Comparison of ENCODE assay signal across 8 cellular contexts in genomic region chr6:37258405-37258704, GRCh38. TPM values are rescaled to one million over a fixed set of nuclear protein-coding genes. Genes with fewer than 3 reads are reported as not detected.
DNase-seq lines count a peak whose midpoint lies in the region; ATAC-seq and TF ChIP-seq lines count a peak whose summit lies in the region.

No MANE protein-coding gene starts in this region.

- CTCF ChIA-PET in BJ (lab: Yijun Ruan, JAX) = interaction anchor here (0.7 to 1.0 kb wide), 2 partner anchors 15 to 30 kb away, joined by 3 to 4 read pairs; no protein-coding TSS in a partner anchor

- DNase-seq in BJ (ENCODE audit: low read depth) = no peak
- DNase-seq in MG63 = no peak
- DNase-seq in naive thymus-derived CD8-positive, alpha-beta T cell = no peak
- DNase-seq in NCI-H2171 treated with DMSO at 0.1 percent for 48 hours (lab: John Stamatoyannopoulos, UW) = no peak
- DNase-seq in GDM1 (lab: John Stamatoyannopoulos, UW) = no peak

- intact Hi-C loops in dendritic cell treated with granulocyte-macrophage colony-stimulating factor and Interleukin-4, amounts not matched to agents 40 ng/mL and 50 ng/mL, for 4 days (cut with micrococcal nuclease) = no loop called here

- POLR2A ChIA-PET in BJ (lab: Charles Lee) = no interaction called here
- POLR2A ChIA-PET in naive thymus-derived CD8-positive, alpha-beta T cell (lab: Charles Lee) = interaction anchor here (0.7 to 1.4 kb wide), 5 partner anchors 10 to 236 kb away, joined by 3 to 4 read pairs (median 3); no protein-coding TSS in a partner anchor

- H3K36me3 ChIP-seq in BJ (ENCODE audit: control insufficient read depth, insufficient read depth, low read length) (no peaks in the 10 kb centered on the region), MG63 (no peaks in the 10 kb centered on the region)

- H3K4me3 ChIP-seq in BJ (ENCODE audit: low read depth, low read length) (peak overlapping the region; percentile 82), MG63 (peak overlapping the region; percentile 85)

- H3K9me3 Mint-ChIP-seq in dendritic cell treated with granulocyte-macrophage colony-stimulating factor and Interleukin-4, amounts not matched to agents 40 ng/mL and 50 ng/mL, for 4 days = no peaks in the 10 kb centered on the region
- H3K9me3 Mint-ChIP-seq in naive thymus-derived CD8-positive, alpha-beta T cell = no peaks in the 10 kb centered on the region

- H3K27me3 ChIP-seq in BJ (ENCODE audit: control insufficient read depth, insufficient read depth, low read length) = no peaks in the 10 kb centered on the region
- no peaks in the 10 kb centered on the region for H3K27me3 ChIP-seq in MG63

- H3K4me1 Mint-ChIP-seq in dendritic cell treated with granulocyte-macrophage colony-stimulating factor and Interleukin-4, amounts not matched to agents 40 ng/mL and 50 ng/mL, for 4 days (ENCODE audit: low read depth) = peaks cover 36% of the 10 kb centered on the region
- peaks cover 25 to 50% (median 44%) of the 10 kb centered on the region in 4 donors for H3K4me1 Mint-ChIP-seq in naive thymus-derived CD8-positive, alpha-beta T cell

- H3K4me3 Mint-ChIP-seq in dendritic cell treated with granulocyte-macrophage colony-stimulating factor and Interleukin-4, amounts not matched to agents 40 ng/mL and 50 ng/mL, for 4 days = peak overlapping the region; percentile 93
- H3K4me3 Mint-ChIP-seq in naive thymus-derived CD8-positive, alpha-beta T cell = peak overlapping the region; percentile 79 to 98 (median 94)

- H3K36me3 Mint-ChIP-seq in dendritic cell treated with granulocyte-macrophage colony-stimulating factor and Interleukin-4, amounts not matched to agents 40 ng/mL and 50 ng/mL, for 4 days (ENCODE audit: low read depth) = peaks cover 17% of the 10 kb centered on the region
- H3K36me3 Mint-ChIP-seq in naive thymus-derived CD8-positive, alpha-beta T cell = peaks cover 0 to 9% (median 5%) of the 10 kb centered on the region in 3 donors

- no peaks in the 10 kb centered on the region for H3K9me3 ChIP-seq in MG63

- peaks cover 3% of the 10 kb centered on the region for H3K27me3 Mint-ChIP-seq in dendritic cell treated with granulocyte-macrophage colony-stimulating factor and Interleukin-4, amounts not matched to agents 40 ng/mL and 50 ng/mL, for 4 days
- H3K27me3 Mint-ChIP-seq in naive thymus-derived CD8-positive, alpha-beta T cell = no peaks in the 10 kb centered on the region

- no peak for TF ChIP-seq CTCF in BJ (IDR thresholded peaks at IDR 0.05; ENCODE audit: insufficient read depth, low read depth, low read length)

- no peak for ATAC-seq in naive thymus-derived CD8-positive, alpha-beta T cell
- ATAC-seq in HG03432 (IDR thresholded peaks at IDR 0.05; ENCODE audit: unreplicated experiment) (no peak), GM19023 (IDR thresholded peaks at IDR 0.05; ENCODE audit: unreplicated experiment) (no peak)

- peak overlapping the region; percentile 96 for H3K27ac Mint-ChIP-seq in dendritic cell treated with granulocyte-macrophage colony-stimulating factor and Interleukin-4, amounts not matched to agents 40 ng/mL and 50 ng/mL, for 4 days
- peak overlapping the region; percentile 82 to 97 (median 93) for H3K27ac Mint-ChIP-seq in naive thymus-derived CD8-positive, alpha-beta T cell

RNA-seq across cellular contexts. Expression of gene TMEM217, which starts 0.4 kb away (rescaled TPM):
- polyA plus RNA-seq in BJ (2011; rRNA removed) = 2.3 and 3.1 TPM in 2 replicates
- 1.5 and 2.4 TPM in 2 replicates for polyA minus RNA-seq in BJ (2011; rRNA and poly(A)+ RNA removed)
- 0.17 and 0.36 TPM in 2 replicates for total RNA-seq in MG63 (2014; rRNA removed; shearing (Covaris generic); ENCODE audit: low replicate concordance)
- total RNA-seq in naive thymus-derived CD8-positive, alpha-beta T cell = under 1 TPM; 0.42 to 0.96 TPM
- under 1 TPM; 0.24 to 0.71 (median 0.54) TPM for polyA plus RNA-seq in naive thymus-derived CD8-positive, alpha-beta T cell

RNA-seq across cellular contexts. Expression of gene TBC1D22B, which starts 0.8 kb away (rescaled TPM):
- 4.4 and 5.5 TPM in 2 replicates for polyA plus RNA-seq in BJ (2011; rRNA removed)
- 3.9 and 4.1 TPM in 2 replicates for polyA minus RNA-seq in BJ (2011; rRNA and poly(A)+ RNA removed)
- total RNA-seq in MG63 (2014; rRNA removed; shearing (Covaris generic); ENCODE audit: low replicate concordance) = 2.4 and 4.4 TPM in 2 replicates
- total RNA-seq in naive thymus-derived CD8-positive, alpha-beta T cell = 1 to 10 TPM; 9.4 to 9.5 TPM
- polyA plus RNA-seq in naive thymus-derived CD8-positive, alpha-beta T cell = 1 to 10 TPM; 5.1 to 8.4 (median 5.4) TPM
